Comparison of ENCODE assay signal across 1 cellular context in the genomic region with DNA sequence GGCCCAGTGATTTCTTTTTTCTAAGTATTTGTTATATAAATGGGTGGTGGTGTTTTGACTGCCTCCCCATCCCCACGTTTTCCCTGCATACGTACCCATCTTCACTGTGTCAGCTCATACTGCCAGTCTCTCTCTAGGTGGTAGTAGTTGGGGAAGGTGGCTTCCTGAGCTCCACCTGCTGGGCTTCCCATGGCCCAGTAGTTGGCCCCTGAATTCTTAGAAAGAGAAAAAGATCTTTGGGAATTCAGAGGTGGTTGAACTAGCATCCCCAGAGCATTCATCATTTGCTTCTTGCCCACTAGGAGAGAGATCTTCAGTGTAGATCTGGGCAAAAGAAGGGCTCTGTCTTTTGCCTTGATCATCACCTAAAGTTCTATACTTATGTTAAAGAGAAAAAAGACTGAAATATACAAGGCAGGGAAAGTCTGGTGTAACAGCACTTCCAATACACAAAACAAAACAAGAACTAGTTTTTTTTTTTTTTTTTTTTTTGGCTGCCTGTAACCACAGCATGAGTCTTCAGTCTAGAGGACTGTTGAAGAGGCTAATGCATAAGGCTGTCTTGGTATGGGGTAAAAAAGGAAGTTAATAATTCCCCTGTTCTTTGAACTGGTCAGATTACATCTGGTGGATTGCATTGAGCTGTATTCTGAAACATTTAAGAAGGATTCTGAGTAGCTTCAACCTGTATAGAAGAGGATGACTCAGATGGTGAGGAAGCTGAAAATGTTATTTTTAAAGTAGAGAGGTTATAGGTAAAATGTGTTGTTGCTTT.
TF ChIP-seq lines count a peak whose summit lies in the region.

No MANE protein-coding gene starts in this region.

TF ChIP-seq in HepG2, 621 proteins besides CTCF, POLR2A, EP300 and RAD21 (continued from another document):
- TF ChIP-seq STAG1 (CRISPR knock-in tag; IDR thresholded peaks at IDR 0.05), result peak; percentile 24; the same call in 1 of the 2 replicates
- TF ChIP-seq ZNF282 (IDR thresholded peaks at IDR 0.05; ENCODE audit: partially characterized antibody), result no peak
- no peak for TF ChIP-seq ZNF609 (CRISPR knock-in tag; IDR thresholded peaks at IDR 0.05; ENCODE audit: borderline replicate concordance)
- TF ChIP-seq TCF7L2 (IDR thresholded peaks at IDR 0.05; ENCODE audit: low read depth, low read length), result no peak
- TF ChIP-seq, protein P1, sequence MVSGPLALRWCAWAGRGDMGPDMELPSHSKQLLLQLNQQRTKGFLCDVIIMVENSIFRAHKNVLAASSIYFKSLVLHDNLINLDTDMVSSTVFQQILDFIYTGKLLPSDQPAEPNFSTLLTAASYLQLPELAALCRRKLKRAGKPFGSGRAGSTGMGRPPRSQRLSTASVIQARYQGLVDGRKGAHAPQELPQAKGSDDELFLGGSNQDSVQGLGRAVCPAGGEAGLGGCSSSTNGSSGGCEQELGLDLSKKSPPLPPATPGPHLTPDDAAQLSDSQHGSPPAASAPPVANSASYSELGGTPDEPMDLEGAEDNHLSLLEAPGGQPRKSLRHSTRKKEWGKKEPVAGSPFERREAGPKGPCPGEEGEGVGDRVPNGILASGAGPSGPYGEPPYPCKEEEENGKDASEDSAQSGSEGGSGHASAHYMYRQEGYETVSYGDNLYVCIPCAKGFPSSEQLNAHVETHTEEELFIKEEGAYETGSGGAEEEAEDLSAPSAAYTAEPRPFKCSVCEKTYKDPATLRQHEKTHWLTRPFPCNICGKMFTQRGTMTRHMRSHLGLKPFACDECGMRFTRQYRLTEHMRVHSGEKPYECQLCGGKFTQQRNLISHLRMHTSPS (CRISPR knock-in tag; IDR thresholded peaks at IDR 0.05; ENCODE audit: low read depth), result no peak
- no peak for TF ChIP-seq SP2 (CRISPR knock-in tag; IDR thresholded peaks at IDR 0.05)
- TF ChIP-seq BCL6 (CRISPR knock-in tag; IDR thresholded peaks at IDR 0.05), result peak; percentile 56; the same call in 1 of the 2 replicates
TF ChIP-seq in HepG2: peak in this region for 2.
